Comparison of ENCODE assay signal across 8 cellular contexts in the genomic region with DNA sequence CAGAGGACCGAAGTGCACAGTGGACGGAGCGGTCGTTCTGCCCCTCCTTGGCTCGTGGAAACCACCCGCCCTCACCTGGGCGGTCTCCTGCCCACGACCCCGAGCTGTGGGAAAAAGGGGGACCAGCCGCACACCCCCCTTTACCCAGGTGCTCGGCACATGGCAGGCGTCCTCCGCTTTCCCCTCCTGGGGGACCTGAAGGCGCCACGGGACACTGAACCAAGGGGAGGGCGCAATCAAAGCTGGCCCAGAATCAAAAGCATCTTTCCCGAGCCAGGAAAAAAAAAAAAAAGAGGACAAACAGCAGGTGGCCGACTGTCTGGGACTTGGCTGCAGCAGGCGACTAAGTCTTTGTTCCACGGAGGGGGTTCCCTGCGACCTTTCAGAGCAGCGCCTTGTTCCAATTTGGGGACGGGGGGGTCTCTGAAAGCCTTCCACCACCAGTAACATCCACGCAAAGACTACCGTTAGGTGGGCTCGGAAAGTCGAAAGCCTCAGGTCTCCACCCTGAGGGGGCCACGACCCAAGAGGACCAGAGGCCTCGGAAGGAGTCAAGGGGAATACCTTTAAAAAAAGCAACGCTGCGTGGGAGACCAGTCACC. TPM values are rescaled to one million over a fixed set of nuclear protein-coding genes. Genes with fewer than 3 reads are reported as not detected.
DNase-seq lines count a peak whose midpoint lies in the region; ATAC-seq, FAIRE-seq and TF ChIP-seq lines count a peak whose summit lies in the region.

No MANE protein-coding gene starts in this region.

- FAIRE-seq in A549 (lab: Jason Lieb, UNC): no peak

- peak overlapping the region; percentile 97 for H3K4ac ChIP-seq in neuronal stem cell (ENCODE audit: low read length)

- no peak for TF ChIP-seq EP300 in A549 (IDR thresholded peaks at IDR 0.05)

- H3K14ac ChIP-seq in neuronal stem cell (ENCODE audit: low read length): peak overlapping the region; percentile 98

- DNase-seq in A549 (ENCODE audit: low read depth in 1 of 2, low spot score in 1 of 2) (no peak), GM23338 (ENCODE audit: low spot score) (no peak), SJSA1 (ENCODE audit: low read depth in 1 of 2, low spot score in 2 of 2) (peak in 1 of 2 experiments; percentile 37), epithelial cell of esophagus (ENCODE audit: low read depth) (no peak), neuronal stem cell (ENCODE audit: low spot score) (no peak), AG20443 (ENCODE audit: low spot score) (no peak)

- H4K91ac ChIP-seq in neuronal stem cell (ENCODE audit: low read depth, low read length, poor library complexity): peak overlapping the region; percentile 95

- H3K9me3 Mint-ChIP-seq in GM23338: no peaks in the 10 kb centered on the region

- H3K4me3 Mint-ChIP-seq in GM23338: peak overlapping the region; percentile 89

- H3F3A ChIP-seq in GM23338 (replicated peaks; ENCODE audit: low read depth): peaks cover 32% of the 10 kb centered on the region

- H2BK15ac ChIP-seq in neuronal stem cell (ENCODE audit: low read length): no peak overlapping the region

- CTCF ChIA-PET in A549 (lab: Yijun Ruan, JAX): interaction anchor here (0.8 to 1.7 kb wide), 11 partner anchors 7 to 235 kb away, joined by 3 to 6 read pairs (median 4); no protein-coding TSS in a partner anchor

- peaks cover 29% of the 10 kb centered on the region for H3K27me3 Mint-ChIP-seq in GM23338 (ENCODE audit: insufficient read depth, low read depth, poor library complexity)

- peak overlapping the region; percentile 100 for H3K23ac ChIP-seq in neuronal stem cell (ENCODE audit: low read depth, low read length, poor library complexity)

- H3K4me1 ChIP-seq in A549: peaks cover 21% of the 10 kb centered on the region
- H3K4me1 ChIP-seq in GM23338 (ENCODE audit: insufficient read depth): peaks cover 11% of the 10 kb centered on the region
- H3K4me1 ChIP-seq in SJSA1 (replicated peaks): peaks cover 15% of the 10 kb centered on the region
- H3K4me1 ChIP-seq in neuronal stem cell (ENCODE audit: control insufficient read depth in 2 of 2, insufficient read depth in 1 of 2, low read depth in 1 of 2, low read length in 2 of 2): peaks cover 10 to 14% of the 10 kb centered on the region in 2 donors

- peak overlapping the region; percentile 92 for H2BK120ac ChIP-seq in neuronal stem cell (ENCODE audit: low read depth, low read length)

- ATAC-seq in A549: peak in 1 of 2 experiments; percentile 2; a peak in 2 of 6 replicates
- no peak; the same call in 2 of the 3 replicates for ATAC-seq in GM23338
- no peak for ATAC-seq in HG03439 (IDR thresholded peaks at IDR 0.05; ENCODE audit: unreplicated experiment)
- no peak for ATAC-seq in GM21737 (IDR thresholded peaks at IDR 0.05; ENCODE audit: unreplicated experiment)

- H3K27ac ChIP-seq in A549 (peak overlapping the region; percentile 97 to 99), GM23338 (ENCODE audit: low read depth) (peak overlapping the region; percentile 99), SJSA1 (peak overlapping the region; percentile 86), neuronal stem cell (replicated peaks; ENCODE audit: low read length) (peak overlapping the region; percentile 100)

- POLR2A ChIA-PET in A549 (lab: Yijun Ruan, JAX): no interaction called here

- TF ChIP-seq RAD21 in A549 (conservative IDR thresholded peaks at IDR 0.05 in 1 of 2, IDR thresholded peaks at IDR 0.05 in 1 of 2): no peak

- H3K9me3 ChIP-seq in A549 (no peaks in the 10 kb centered on the region), SJSA1 (replicated peaks) (no peaks in the 10 kb centered on the region; the same call in 1 of the 2 replicates), neuronal stem cell (replicated peaks in 1 of 2; ENCODE audit: control insufficient read depth in 2 of 2, insufficient read depth in 1 of 2, low read depth in 1 of 2, low read length in 2 of 2) (no peaks in the 10 kb centered on the region)

- H3K79me1 ChIP-seq in neuronal stem cell (ENCODE audit: low read depth, low read length): peaks cover 6% of the 10 kb centered on the region

- peaks cover 6% of the 10 kb centered on the region for H3K4me1 Mint-ChIP-seq in GM23338

- peaks cover 55% of the 10 kb centered on the region for H3K79me2 ChIP-seq in GM23338 (replicated peaks; ENCODE audit: insufficient read depth)

- H2BK5ac ChIP-seq in neuronal stem cell (ENCODE audit: low read length): peak overlapping the region; percentile 96

- TF ChIP-seq CTCF in A549 (IDR thresholded peaks at IDR 0.05): no peak
- no peak for TF ChIP-seq CTCF in GM23338 (conservative IDR thresholded peaks at IDR 0.05; ENCODE audit: low read depth in 2 of 2)
- no peak for TF ChIP-seq CTCF in epithelial cell of esophagus (IDR thresholded peaks at IDR 0.05; ENCODE audit: insufficient read depth, low read depth, low read length, missing control alignments)

- no peaks in the 10 kb centered on the region for H3K27me3 ChIP-seq in GM23338 (ENCODE audit: insufficient read depth)
- no peaks in the 10 kb centered on the region for H3K27me3 ChIP-seq in SJSA1 (replicated peaks)
- H3K27me3 ChIP-seq in neuronal stem cell (ENCODE audit: control insufficient read depth in 3 of 3, insufficient read depth in 3 of 3, low read depth in 1 of 3, low read length in 3 of 3): no peaks in the 10 kb centered on the region

- no peak overlapping the region for H2AFZ ChIP-seq in GM23338
- H2AFZ ChIP-seq in neuronal stem cell (ENCODE audit: low read length): peak overlapping the region; percentile 81

- WGBS in A549 (ENCODE audit: missing lambda C conversion rate): 2% methylated on average over 12 of the region's 31 CpGs
- WGBS in neuronal stem cell (ENCODE audit: extremely low coverage in 2 of 2, insufficient read length in 2 of 2, insufficient replicate concordance in 1 of 2), 2 donors: no CpG with 5 or more reads among the region's 31 CpGs

- H3K4me2 ChIP-seq in A549 (peak overlapping the region; percentile 72), GM23338 (peak overlapping the region; percentile 98), neuronal stem cell (ENCODE audit: insufficient read depth, low read length, poor library complexity, severe bottlenecking) (peak overlapping the region; percentile 77)

- TF ChIP-seq POLR2A in A549 (IDR thresholded peaks at IDR 0.05; ENCODE audit: low read length): peak; percentile 14; the same call in 1 of the 2 replicates

- H3K27ac Mint-ChIP-seq in GM23338: peak overlapping the region; percentile 95

- H3K18ac ChIP-seq in neuronal stem cell (ENCODE audit: low read length): peak overlapping the region; percentile 100

- peaks cover 15% of the 10 kb centered on the region for H4K20me1 ChIP-seq in GM23338 (replicated peaks; ENCODE audit: insufficient read depth)

- peaks cover 31% of the 10 kb centered on the region; the same call in 2 of the 3 replicates for H3K36me3 Mint-ChIP-seq in GM23338 (ENCODE audit: low read depth)

- H3K4me3 ChIP-seq in A549 (peak overlapping the region; percentile 93), GM23338 (peak overlapping the region; percentile 94), SJSA1 (peak overlapping the region; percentile 89), epithelial cell of esophagus (ENCODE audit: low read length) (peak overlapping the region; percentile 86), neuronal stem cell (ENCODE audit: low read length in 2 of 2) (peak overlapping the region; percentile 90 to 93)

- no peak overlapping the region for H2BK12ac ChIP-seq in neuronal stem cell (ENCODE audit: low read length)

- no peak overlapping the region for H4K8ac ChIP-seq in neuronal stem cell (ENCODE audit: low read depth, low read length)

- H3K9ac ChIP-seq in neuronal stem cell (ENCODE audit: low read depth, low read length, poor library complexity): peak overlapping the region; percentile 93

- H3K36me3 ChIP-seq in GM23338 (ENCODE audit: insufficient read depth): no peaks in the 10 kb centered on the region; the same call in 1 of the 2 replicates
- peaks cover 38% of the 10 kb centered on the region for H3K36me3 ChIP-seq in SJSA1
- H3K36me3 ChIP-seq in neuronal stem cell (replicated peaks in 1 of 2; ENCODE audit: control insufficient read depth in 2 of 2, insufficient read depth in 2 of 2, low read length in 2 of 2): peaks cover 6 to 54% of the 10 kb centered on the region in 2 donors

- H2AK5ac ChIP-seq in neuronal stem cell (ENCODE audit: low read depth, low read length): peak overlapping the region; percentile 100

- H3K9me2 ChIP-seq in GM23338 (ENCODE audit: insufficient read depth): no peaks in the 10 kb centered on the region

RNA-seq across cellular contexts. Expression of a gene that starts 1.1 kb away (rescaled TPM):
- polyA plus RNA-seq in A549 (2011; rRNA removed) (22.7 and 23.3 TPM in 2 replicates), A549 (2017; fragmentation: RNase III; extraction: RNeasy Plus Mini Kit Qiagen cat#74134 plus additional on column Dnase treatment) (35.1 to 41.4 TPM (median 39.2 TPM) in 3 replicates), GM23338 (2016; fragmentation: Nextera tagmentation; extraction: Ambion mirVana) (27.6 and 28.5 TPM in 2 replicates)
- 50.2 and 74.9 TPM in 2 replicates for polyA plus RNA-seq in A549 (2012; cell fraction: cytosol; rRNA removed)
- polyA plus RNA-seq in A549 (2012; cell fraction: nucleus; rRNA removed): 112 and 145 TPM in 2 replicates
- 24.3 and 28.8 TPM in 2 replicates for polyA minus RNA-seq in A549 (2011; rRNA and poly(A)+ RNA removed)
- total RNA-seq in GM23338 (2014; rRNA removed; shearing (Covaris generic)): 103 and 118 TPM in 2 replicates
- total RNA-seq in SJSA1 (2014; rRNA removed; shearing (Covaris generic)): 128 and 130 TPM in 2 replicates
- polyA plus RNA-seq in neuronal stem cell (2013, experiment 1 of 2): 68.0 TPM
- polyA plus RNA-seq in neuronal stem cell (2013, experiment 2 of 2): 64.2 TPM

RNA-seq across cellular contexts. Expression of a gene that starts 13.7 kb away (rescaled TPM):
- polyA plus RNA-seq in A549 (2011; rRNA removed) (111 and 136 TPM in 2 replicates), A549 (2017; fragmentation: RNase III; extraction: RNeasy Plus Mini Kit Qiagen cat#74134 plus additional on column Dnase treatment) (152 to 167 TPM (median 159 TPM) in 3 replicates), GM23338 (2016; fragmentation: Nextera tagmentation; extraction: Ambion mirVana) (413 and 414 TPM in 2 replicates)
- 193 and 197 TPM in 2 replicates for polyA plus RNA-seq in A549 (2012; cell fraction: cytosol; rRNA removed)
- 82.8 and 84.5 TPM in 2 replicates for polyA plus RNA-seq in A549 (2012; cell fraction: nucleus; rRNA removed)
- 19.2 and 23.4 TPM in 2 replicates for polyA minus RNA-seq in A549 (2011; rRNA and poly(A)+ RNA removed)
- 35.3 and 46.4 TPM in 2 replicates for total RNA-seq in GM23338 (2014; rRNA removed; shearing (Covaris generic))
- total RNA-seq in SJSA1 (2014; rRNA removed; shearing (Covaris generic)): 60.1 and 83.4 TPM in 2 replicates
- polyA plus RNA-seq in neuronal stem cell (2013, experiment 1 of 2): 160 TPM
- 160 TPM for polyA plus RNA-seq in neuronal stem cell (2013, experiment 2 of 2)

RNA-seq across cellular contexts. Expression of a gene that starts 23.4 kb away (rescaled TPM):
- polyA plus RNA-seq in A549 (2011; rRNA removed) (1.4 and 2.1 TPM in 2 replicates), A549 (2017; fragmentation: RNase III; extraction: RNeasy Plus Mini Kit Qiagen cat#74134 plus additional on column Dnase treatment) (6.6 to 7.5 TPM (median 7.1 TPM) in 3 replicates), GM23338 (2016; fragmentation: Nextera tagmentation; extraction: Ambion mirVana) (12.4 and 12.5 TPM in 2 replicates)
- polyA plus RNA-seq in A549 (2012; cell fraction: cytosol; rRNA removed): 6.7 and 13.1 TPM in 2 replicates
- 5.6 and 10.5 TPM in 2 replicates for polyA plus RNA-seq in A549 (2012; cell fraction: nucleus; rRNA removed)
- polyA minus RNA-seq in A549 (2011; rRNA and poly(A)+ RNA removed): 2.9 and 4.6 TPM in 2 replicates
- 78.1 and 94.9 TPM in 2 replicates for total RNA-seq in GM23338 (2014; rRNA removed; shearing (Covaris generic))
- total RNA-seq in SJSA1 (2014; rRNA removed; shearing (Covaris generic)): 109 and 116 TPM in 2 replicates
- 59.8 TPM for polyA plus RNA-seq in neuronal stem cell (2013, experiment 1 of 2)
- 59.0 TPM for polyA plus RNA-seq in neuronal stem cell (2013, experiment 2 of 2)
